Comparison of ENCODE assay signal across 1 cellular context in the genomic region with DNA sequence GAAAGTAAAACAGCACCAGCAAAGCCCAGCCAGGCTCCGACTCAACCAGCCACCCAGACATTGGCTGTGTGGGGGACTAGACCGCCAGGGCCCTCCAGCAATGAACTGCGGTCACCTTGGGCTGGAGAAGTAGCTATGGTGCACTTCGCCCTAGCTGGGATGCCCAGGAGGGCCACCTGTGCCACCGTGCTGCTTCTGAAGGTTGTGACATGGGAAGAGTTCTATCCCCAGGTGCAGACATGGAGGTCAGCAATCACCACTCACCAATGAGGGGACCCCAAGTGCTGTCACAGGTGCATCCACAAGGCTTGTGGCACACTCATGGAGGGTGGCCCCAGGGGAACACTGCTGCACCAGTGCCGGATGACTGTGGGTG.
TF ChIP-seq lines count a peak whose summit lies in the region.

No MANE protein-coding gene starts in this region.

TF ChIP-seq in HepG2, 621 proteins besides CTCF, POLR2A, EP300 and RAD21 (continued from another document):
- TF ChIP-seq, protein P1, sequence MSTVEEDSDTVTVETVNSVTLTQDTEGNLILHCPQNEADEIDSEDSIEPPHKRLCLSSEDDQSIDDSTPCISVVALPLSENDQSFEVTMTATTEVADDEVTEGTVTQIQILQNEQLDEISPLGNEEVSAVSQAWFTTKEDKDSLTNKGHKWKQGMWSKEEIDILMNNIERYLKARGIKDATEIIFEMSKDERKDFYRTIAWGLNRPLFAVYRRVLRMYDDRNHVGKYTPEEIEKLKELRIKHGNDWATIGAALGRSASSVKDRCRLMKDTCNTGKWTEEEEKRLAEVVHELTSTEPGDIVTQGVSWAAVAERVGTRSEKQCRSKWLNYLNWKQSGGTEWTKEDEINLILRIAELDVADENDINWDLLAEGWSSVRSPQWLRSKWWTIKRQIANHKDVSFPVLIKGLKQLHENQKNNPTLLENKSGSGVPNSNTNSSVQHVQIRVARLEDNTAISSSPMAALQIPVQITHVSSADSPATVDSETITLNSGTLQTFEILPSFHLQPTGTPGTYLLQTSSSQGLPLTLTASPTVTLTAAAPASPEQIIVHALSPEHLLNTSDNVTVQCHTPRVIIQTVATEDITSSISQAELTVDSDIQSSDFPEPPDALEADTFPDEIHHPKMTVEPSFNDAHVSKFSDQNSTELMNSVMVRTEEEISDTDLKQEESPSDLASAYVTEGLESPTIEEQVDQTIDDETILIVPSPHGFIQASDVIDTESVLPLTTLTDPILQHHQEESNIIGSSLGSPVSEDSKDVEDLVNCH (CRISPR knock-in tag; IDR thresholded peaks at IDR 0.05), result no peak
- TF ChIP-seq, protein P2, sequence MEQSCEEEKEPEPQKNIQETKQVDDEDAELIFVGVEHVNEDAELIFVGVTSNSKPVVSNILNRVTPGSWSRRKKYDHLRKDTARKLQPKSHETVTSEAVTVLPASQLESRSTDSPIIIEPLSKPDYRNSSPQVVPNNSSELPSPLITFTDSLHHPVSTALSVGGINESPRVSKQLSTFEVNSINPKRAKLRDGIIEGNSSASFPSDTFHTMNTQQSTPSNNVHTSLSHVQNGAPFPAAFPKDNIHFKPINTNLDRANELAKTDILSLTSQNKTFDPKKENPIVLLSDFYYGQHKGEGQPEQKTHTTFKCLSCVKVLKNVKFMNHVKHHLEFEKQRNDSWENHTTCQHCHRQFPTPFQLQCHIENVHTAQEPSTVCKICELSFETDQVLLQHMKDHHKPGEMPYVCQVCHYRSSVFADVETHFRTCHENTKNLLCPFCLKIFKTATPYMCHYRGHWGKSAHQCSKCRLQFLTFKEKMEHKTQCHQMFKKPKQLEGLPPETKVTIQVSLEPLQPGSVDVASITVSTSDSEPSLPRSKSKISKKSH (CRISPR knock-in tag; IDR thresholded peaks at IDR 0.05; ENCODE audit: borderline replicate concordance), result no peak
- TF ChIP-seq ZNF775 (CRISPR knock-in tag; IDR thresholded peaks at IDR 0.05; ENCODE audit: borderline replicate concordance), result no peak
- TF ChIP-seq, protein P3, sequence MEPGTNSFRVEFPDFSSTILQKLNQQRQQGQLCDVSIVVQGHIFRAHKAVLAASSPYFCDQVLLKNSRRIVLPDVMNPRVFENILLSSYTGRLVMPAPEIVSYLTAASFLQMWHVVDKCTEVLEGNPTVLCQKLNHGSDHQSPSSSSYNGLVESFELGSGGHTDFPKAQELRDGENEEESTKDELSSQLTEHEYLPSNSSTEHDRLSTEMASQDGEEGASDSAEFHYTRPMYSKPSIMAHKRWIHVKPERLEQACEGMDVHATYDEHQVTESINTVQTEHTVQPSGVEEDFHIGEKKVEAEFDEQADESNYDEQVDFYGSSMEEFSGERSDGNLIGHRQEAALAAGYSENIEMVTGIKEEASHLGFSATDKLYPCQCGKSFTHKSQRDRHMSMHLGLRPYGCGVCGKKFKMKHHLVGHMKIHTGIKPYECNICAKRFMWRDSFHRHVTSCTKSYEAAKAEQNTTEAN (CRISPR knock-in tag; conservative IDR thresholded peaks at IDR 0.05), result no peak
- TF ChIP-seq HNF4A (CRISPR knock-in tag; IDR thresholded peaks at IDR 0.05), result no peak
- no peak for TF ChIP-seq NCOA5 (CRISPR knock-in tag; IDR thresholded peaks at IDR 0.05)
